Comparison of ENCODE assay signal across 8 cellular contexts in the genomic region with DNA sequence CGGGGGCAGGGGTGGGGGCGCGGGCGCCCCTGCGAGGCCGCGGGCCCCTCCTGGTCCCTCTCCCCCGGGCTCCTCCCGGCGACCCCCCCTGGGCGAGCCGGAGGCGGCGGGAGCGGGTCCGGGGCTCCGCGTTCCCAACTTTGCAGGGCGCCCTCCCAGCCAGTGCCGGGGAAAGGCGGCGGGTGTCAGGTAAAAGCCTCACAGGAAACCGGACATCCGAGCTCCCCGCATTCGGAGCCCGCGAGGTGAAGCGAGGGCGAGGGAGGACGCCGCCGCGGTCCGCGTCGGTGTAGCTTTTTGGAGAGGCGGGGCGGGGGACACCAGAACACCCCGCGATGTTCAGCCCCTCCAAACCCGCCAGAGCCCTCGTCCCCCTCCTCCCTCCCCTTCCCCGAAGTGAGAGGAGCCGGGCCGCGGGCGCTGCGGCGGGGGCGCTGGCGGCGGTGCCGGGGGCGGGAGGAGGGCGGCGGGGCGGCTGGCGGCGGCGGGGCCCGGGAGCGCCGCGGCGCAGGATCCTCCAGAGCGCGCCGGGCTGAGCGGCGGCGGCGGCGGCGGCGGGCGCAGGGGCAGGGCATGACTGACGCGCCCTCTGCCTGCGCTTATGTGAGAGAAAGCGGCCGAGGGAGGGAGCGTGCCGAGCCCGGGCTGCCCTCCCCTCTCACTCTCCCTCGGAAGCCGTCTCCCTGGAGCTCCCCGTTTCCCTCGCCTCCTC. TPM values are rescaled to one million over a fixed set of nuclear protein-coding genes. Genes with fewer than 3 reads are reported as not detected.
DNase-seq lines count a peak whose midpoint lies in the region; ATAC-seq, FAIRE-seq and TF ChIP-seq lines count a peak whose summit lies in the region.

A gene with protein sequence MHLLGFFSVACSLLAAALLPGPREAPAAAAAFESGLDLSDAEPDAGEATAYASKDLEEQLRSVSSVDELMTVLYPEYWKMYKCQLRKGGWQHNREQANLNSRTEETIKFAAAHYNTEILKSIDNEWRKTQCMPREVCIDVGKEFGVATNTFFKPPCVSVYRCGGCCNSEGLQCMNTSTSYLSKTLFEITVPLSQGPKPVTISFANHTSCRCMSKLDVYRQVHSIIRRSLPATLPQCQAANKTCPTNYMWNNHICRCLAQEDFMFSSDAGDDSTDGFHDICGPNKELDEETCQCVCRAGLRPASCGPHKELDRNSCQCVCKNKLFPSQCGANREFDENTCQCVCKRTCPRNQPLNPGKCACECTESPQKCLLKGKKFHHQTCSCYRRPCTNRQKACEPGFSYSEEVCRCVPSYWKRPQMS (minus strand): TSS at position 575 of the 712 bp plus-strand sequence. CDS start 611 bp downstream, outside the sequence.

- peak within 1 kb of the TSS; percentile 55 for H2AFZ ChIP-seq in keratinocyte (ENCODE audit: control insufficient read depth, low read length)

- peak within 1 kb of the TSS; percentile 81 for H3K9ac ChIP-seq in keratinocyte (ENCODE audit: control insufficient read depth, extremely low read depth, insufficient read depth, low read length)

- TF ChIP-seq POLR2A in Peyer's patch (IDR thresholded peaks at IDR 0.05) (no peak), spleen (IDR thresholded peaks at IDR 0.05) (no peak)

- H3K36me3 ChIP-seq in Peyer's patch = no peaks in the 10 kb centered on the region
- H3K36me3 ChIP-seq in keratinocyte (ENCODE audit: control insufficient read depth in 2 of 2, extremely low read depth in 1 of 2, insufficient read depth in 2 of 2, low read length in 2 of 2) = no peaks in the 10 kb centered on the region
- no peaks in the 10 kb centered on the region for H3K36me3 ChIP-seq in spleen

- WGBS in spleen, 5 donors = 0 to 2% (median 1%) methylated on average over 18 to 89 of the region's 89 CpGs

- peaks cover 0 to 3% (median 0%) of the 10 kb centered on the region in 4 donors for H3K4me1 ChIP-seq in Peyer's patch
- H3K4me1 ChIP-seq in keratinocyte (ENCODE audit: control insufficient read depth, extremely low read depth, insufficient read depth, low read length) = peaks cover 32% of the 10 kb centered on the region
- peaks cover 0 to 16% (median 12%) of the 10 kb centered on the region in 6 donors for H3K4me1 ChIP-seq in spleen

- TF ChIP-seq CTCF in Peyer's patch (IDR thresholded peaks at IDR 0.05) = no peak
- peak in 2 of 3 experiments; percentile 28 to 45 for TF ChIP-seq CTCF in keratinocyte (optimal IDR thresholded peaks at IDR 0.05 in 1 of 3, IDR thresholded peaks at IDR 0.05 in 1 of 3, conservative IDR thresholded peaks at IDR 0.05 in 1 of 3; ENCODE audit: extremely low read depth in 1 of 3, insufficient read depth in 2 of 3, low read length in 3 of 3)
- peak in 1 of 11 experiments; percentile 32 for TF ChIP-seq CTCF in spleen (IDR thresholded peaks at IDR 0.05 in 8 of 11, conservative IDR thresholded peaks at IDR 0.05 in 3 of 11)

- H3K4me2 ChIP-seq in keratinocyte (ENCODE audit: control insufficient read depth, extremely low read depth, insufficient read depth, low read depth, low read length) = peak within 1 kb of the TSS; percentile 88

- intact Hi-C loops in spleen (cut with DNase I; ENCODE audit: low total_unique reads) = no loop called here

- FAIRE-seq in keratinocyte (lab: Jason Lieb, UNC) = no peak

- H3K27me3 ChIP-seq in Peyer's patch (peaks cover 0 to 6% of the 10 kb centered on the region in 2 donors), keratinocyte (ENCODE audit: control insufficient read depth, extremely low read depth, insufficient read depth, low read length) (no peaks in the 10 kb centered on the region), spleen (replicated peaks in 1 of 7) (peaks cover 0 to 42% (median 17%) of the 10 kb centered on the region in 7 donors)

- DNase-seq in Ammon's horn (ENCODE audit: low spot score) = peak; percentile 64
- DNase-seq in Peyer's patch = peak in 2 of 3 donors; percentile 50 to 51
- peak in 42 of 61 donors; percentile 0 to 68 (median 26) for DNase-seq in caudate nucleus (lab: John Stamatoyannopoulos, UW)
- no peak for DNase-seq in keratinocyte (ENCODE audit: low read depth, low spot score)
- DNase-seq in spleen = peak; percentile 73
- DNase-seq in occipital lobe (lab: John Stamatoyannopoulos, UW) = no peak

- H3K4me3 ChIP-seq in Peyer's patch (peak within 1 kb of the TSS; percentile 32 to 63 (median 51)), keratinocyte (ENCODE audit: control insufficient read depth in 2 of 3, extremely low read depth in 1 of 3, insufficient read depth in 2 of 3, low read depth in 1 of 3, low read length in 3 of 3) (peak within 1 kb of the TSS; percentile 77 to 83 (median 78)), spleen (peak within 1 kb of the TSS; percentile 42 to 73 (median 50))

- peaks cover 45% of the 10 kb centered on the region for H3K79me2 ChIP-seq in keratinocyte (ENCODE audit: control insufficient read depth, insufficient read depth, low read length)

- H3K27ac ChIP-seq in Peyer's patch (peak within 1 kb of the TSS; percentile 44 to 77 (median 65)), caudate nucleus (ENCODE audit: low read depth, low read length) (no peak within 1 kb of the TSS), keratinocyte (ENCODE audit: control insufficient read depth, insufficient read depth, low read length) (peak within 1 kb of the TSS; percentile 67), spleen (peak within 1 kb of the TSS in 7 of 8 donors; percentile 57 to 75 (median 64))

- H3K9me1 ChIP-seq in keratinocyte (ENCODE audit: control insufficient read depth, extremely low read depth, insufficient read depth, low read length) = no peaks in the 10 kb centered on the region

- ATAC-seq in GM18907 (IDR thresholded peaks at IDR 0.05; ENCODE audit: unreplicated experiment) = peak; percentile 92
- ATAC-seq in HG03095 (IDR thresholded peaks at IDR 0.05; ENCODE audit: unreplicated experiment) = peak; percentile 74

- H3K9me3 ChIP-seq in Peyer's patch (no peaks in the 10 kb centered on the region), keratinocyte (ENCODE audit: control insufficient read depth, low read depth, low read length) (no peaks in the 10 kb centered on the region), spleen (no peaks in the 10 kb centered on the region)

- dilution Hi-C loops in keratinocyte (cut with MboI; ENCODE audit: extremely low pct_ligation_motif_present, low sequenced_read_pairs) = no loop called here

- no peaks in the 10 kb centered on the region for H4K20me1 ChIP-seq in keratinocyte (ENCODE audit: control insufficient read depth, extremely low read depth, insufficient read depth, low read length)

RNA-seq across cellular contexts. Expression of the gene that starts here (rescaled TPM):
- 10 to 100 TPM in 1 of 4 donors, 1 to 10 TPM in 3; 2.6 to 14.9 (median 5.4) TPM for total RNA-seq in Peyer's patch
- 7.6 to 46.0 TPM (median 19.4 TPM) in 3 replicates for polyA plus RNA-seq in keratinocyte
- polyA plus RNA-seq in keratinocyte (2011; ENCODE audit: low read depth) = 4.3 TPM
- polyA plus RNA-seq in keratinocyte (2011; cell fraction: cytosol; rRNA removed) = 14.2 and 19.9 TPM in 2 replicates
- polyA plus RNA-seq in keratinocyte (2011; cell fraction: nucleus; rRNA removed) = 28.6 and 29.0 TPM in 2 replicates
- 5.1 and 33.6 TPM in 2 replicates for polyA plus RNA-seq in keratinocyte (2012; ENCODE audit: low replicate concordance)
- polyA minus RNA-seq in keratinocyte = 12.5 to 21.1 TPM (median 20.0 TPM) in 3 replicates
- 10.6 TPM for polyA minus RNA-seq in keratinocyte (2011; cell fraction: cytosol; rRNA and poly(A)+ RNA removed)
- 10.4 and 14.9 TPM in 2 replicates for polyA minus RNA-seq in keratinocyte (2011; cell fraction: nucleus; rRNA and poly(A)+ RNA removed)
- 10 to 100 TPM in 2 of 7 donors, 1 to 10 TPM in 5; 3.3 to 11.6 (median 6.7) TPM for total RNA-seq in spleen
- polyA plus RNA-seq in spleen = 1 to 10 TPM; 3.8 to 4.4 (median 4.0) TPM
- total RNA-seq in occipital lobe = 0.94 TPM

Comparison
In these comparisons a context has a peak if more than half of its experiments do, and no peak if none do; other contexts are left out.
1. DNase-seq: peak in Ammon's horn (single experiment), Peyer's patch (2 of 3), caudate nucleus (42 of 61) and spleen (single experiment); none in keratinocyte (single experiment) and occipital lobe (single experiment).
2. CTCF ChIP-seq: peak in keratinocyte (2 of 3); none in Peyer's patch (0 of 6).
3. Peak in every context shown above with its lines, with median percentiles within 50 percentile points of each other: H3K4me3 ChIP-seq.